9 cellular contexts compared by ENCODE assay signal in the genomic region with DNA sequence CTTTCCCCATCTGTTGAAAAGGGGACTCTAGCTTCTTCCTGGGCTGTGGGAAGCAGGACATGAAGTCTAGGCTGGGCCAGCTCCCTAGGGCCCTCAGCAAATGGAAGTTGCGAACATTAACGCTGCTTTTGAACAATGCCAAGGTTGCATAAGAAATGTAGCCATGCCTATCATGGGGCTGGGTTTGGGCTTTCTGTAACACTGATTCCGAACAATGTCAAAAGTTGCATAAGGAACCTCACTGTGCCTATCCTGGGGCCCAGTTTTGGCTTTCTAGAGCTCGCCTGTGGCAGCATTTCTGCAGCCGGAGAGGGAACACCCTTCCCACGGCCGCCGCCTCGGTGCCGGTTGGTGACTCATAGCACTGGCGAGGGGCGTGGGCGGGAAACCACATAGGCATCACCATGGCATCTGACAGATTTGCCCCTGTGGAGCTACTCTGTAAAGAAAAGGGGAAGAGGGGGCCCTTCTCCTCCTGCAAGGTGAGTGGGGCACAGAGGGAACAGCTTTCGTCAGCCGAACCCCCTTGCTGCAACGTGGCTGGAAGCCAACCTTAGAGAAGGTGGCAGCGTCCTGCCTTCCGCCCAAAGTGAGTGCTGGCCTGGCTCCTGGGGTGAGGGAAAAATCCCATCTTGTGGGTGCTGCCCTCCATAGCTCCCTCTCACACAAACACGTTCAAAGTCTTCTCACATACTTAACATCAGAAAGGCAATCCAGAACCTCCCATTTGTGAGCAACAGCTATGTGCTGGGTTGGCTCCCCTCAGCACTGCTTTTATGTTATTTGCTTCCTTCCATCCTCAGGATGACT.
A peak's percentile ranks its signal among the peaks of the same experiment; 100 is the strongest.
DNase-seq lines count a peak whose midpoint lies in the region; ATAC-seq and TF ChIP-seq lines count a peak whose summit lies in the region.
"Had no signal": no experiment of that assay in that cellular context is flagged by ENCODE, and none has a peak within 500 bp of the region (broad histone marks: within the 10 kb centered on the region; RNA-seq: fewer than 3 reads in every experiment).

No MANE protein-coding gene starts in this region.

- no peak for ATAC-seq in GM18867 (IDR thresholded peaks at IDR 0.05; ENCODE audit: unreplicated experiment)

- TF ChIP-seq CTCF in HEK293 (tag by site-specific recombination; IDR thresholded peaks at IDR 0.05): no peak

- H3K4me3 Mint-ChIP-seq in T-helper 1 cell treated with Interleukin-12 subunit alpha and Interleukin-12 subunit beta and Interleukin-4 antibody, amounts not matched to agents 30 μg/mL and 1 μg/mL, for 36 hours: peak overlapping the region; percentile 57
- H3K4me3 Mint-ChIP-seq in activated naive CD8-positive, alpha-beta T cell: peak overlapping the region; percentile 70
- H3K4me3 Mint-ChIP-seq: nephron had no signal

- H3K27ac ChIP-seq in HEK293 (ENCODE audit: extremely low read depth, low read depth, low read length): no peak overlapping the region

- no peaks in the 10 kb centered on the region; the same call in 1 of the 2 replicates for H3K4me1 ChIP-seq in HEK293 (ENCODE audit: control insufficient read depth, insufficient read depth, low read length)

- H3K36me3 ChIP-seq in HEK293 (ENCODE audit: control insufficient read depth in 2 of 2, insufficient read depth in 1 of 2, low read length in 2 of 2): no peaks in the 10 kb centered on the region

- CTCF ChIA-PET in HEK293 (lab: Yijun Ruan, JAX): interaction anchor here (0.6 to 1.5 kb wide), 2 partner anchors 26 to 508 kb away, joined by 3 read pairs; no protein-coding TSS in a partner anchor

- H3K27me3 Mint-ChIP-seq in T-helper 1 cell treated with Interleukin-12 subunit alpha and Interleukin-12 subunit beta and Interleukin-4 antibody, amounts not matched to agents 30 μg/mL and 1 μg/mL, for 36 hours (ENCODE audit: low read depth): no peaks in the 10 kb centered on the region
- H3K27me3 Mint-ChIP-seq in activated naive CD8-positive, alpha-beta T cell: peaks cover 2% of the 10 kb centered on the region

- no peaks in the 10 kb centered on the region for H3K9me3 ChIP-seq in HEK293 (ENCODE audit: control insufficient read depth, insufficient read depth, low read depth, low read length)

- no peaks in the 10 kb centered on the region for H3K36me3 Mint-ChIP-seq in T-helper 1 cell treated with Interleukin-12 subunit alpha and Interleukin-12 subunit beta and Interleukin-4 antibody, amounts not matched to agents 30 μg/mL and 1 μg/mL, for 36 hours (ENCODE audit: low read depth)
- H3K36me3 Mint-ChIP-seq in activated naive CD8-positive, alpha-beta T cell: no peaks in the 10 kb centered on the region

- no peak overlapping the region for H3K4me3 ChIP-seq in HEK293 (ENCODE audit: low read depth, low read length)

- peak overlapping the region; percentile 79 for H3K27ac Mint-ChIP-seq in T-helper 1 cell treated with Interleukin-12 subunit alpha and Interleukin-12 subunit beta and Interleukin-4 antibody, amounts not matched to agents 30 μg/mL and 1 μg/mL, for 36 hours
- no peak overlapping the region for H3K27ac Mint-ChIP-seq in activated naive CD8-positive, alpha-beta T cell
- H3K27ac Mint-ChIP-seq: nephron had no signal

- no peaks in the 10 kb centered on the region for H3K9me3 Mint-ChIP-seq in T-helper 1 cell treated with Interleukin-12 subunit alpha and Interleukin-12 subunit beta and Interleukin-4 antibody, amounts not matched to agents 30 μg/mL and 1 μg/mL, for 36 hours
- no peaks in the 10 kb centered on the region for H3K9me3 Mint-ChIP-seq in activated naive CD8-positive, alpha-beta T cell (ENCODE audit: low read depth)
- H3K9me3 Mint-ChIP-seq: nephron had no signal

- DNase-seq in medulla oblongata (ENCODE audit: extremely low spot score) (peak; percentile 9), NCI-H1105 treated with DMSO at 0.1 percent for 48 hours (lab: John Stamatoyannopoulos, UW) (no peak), cerebellar cortex (ENCODE audit: low spot score) (no peak)
- peak; percentile 69 to 81 for DNase-seq in stimulated activated CD8-positive, alpha-beta memory T cell treated with anti-CD3 and anti-CD28 coated beads, Interleukin-7, amount 100 ng/mL, for 48 hours (ENCODE audit: extremely low read depth in 1 of 2, low read depth in 1 of 2)

- H3K4me1 Mint-ChIP-seq in T-helper 1 cell treated with Interleukin-12 subunit alpha and Interleukin-12 subunit beta and Interleukin-4 antibody, amounts not matched to agents 30 μg/mL and 1 μg/mL, for 36 hours (ENCODE audit: low read depth): peaks cover 24% of the 10 kb centered on the region
- H3K4me1 Mint-ChIP-seq in activated naive CD8-positive, alpha-beta T cell (ENCODE audit: low read depth): peaks cover 37% of the 10 kb centered on the region

- POLR2A ChIA-PET in HEK293 (lab: Yijun Ruan, JAX): interaction anchor here (0.6 kb wide), 2 partner anchors 132 to 140 kb away, joined by 3 to 5 read pairs; no protein-coding TSS in a partner anchor

TF ChIP-seq in HEK293, 187 proteins besides CTCF, POLR2A, EP300 and RAD21:
- TF ChIP-seq ZNF600 (tag by site-specific recombination; IDR thresholded peaks at IDR 0.05): 0 out of 2 replicates have a peak, but pooled peaks have one; percentile 11
- TF ChIP-seq, protein P1, sequence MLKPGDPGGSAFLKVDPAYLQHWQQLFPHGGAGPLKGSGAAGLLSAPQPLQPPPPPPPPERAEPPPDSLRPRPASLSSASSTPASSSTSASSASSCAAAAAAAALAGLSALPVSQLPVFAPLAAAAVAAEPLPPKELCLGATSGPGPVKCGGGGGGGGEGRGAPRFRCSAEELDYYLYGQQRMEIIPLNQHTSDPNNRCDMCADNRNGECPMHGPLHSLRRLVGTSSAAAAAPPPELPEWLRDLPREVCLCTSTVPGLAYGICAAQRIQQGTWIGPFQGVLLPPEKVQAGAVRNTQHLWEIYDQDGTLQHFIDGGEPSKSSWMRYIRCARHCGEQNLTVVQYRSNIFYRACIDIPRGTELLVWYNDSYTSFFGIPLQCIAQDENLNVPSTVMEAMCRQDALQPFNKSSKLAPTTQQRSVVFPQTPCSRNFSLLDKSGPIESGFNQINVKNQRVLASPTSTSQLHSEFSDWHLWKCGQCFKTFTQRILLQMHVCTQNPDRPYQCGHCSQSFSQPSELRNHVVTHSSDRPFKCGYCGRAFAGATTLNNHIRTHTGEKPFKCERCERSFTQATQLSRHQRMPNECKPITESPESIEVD (tag by site-specific recombination; IDR thresholded peaks at IDR 0.05): no peak
- peak; percentile 37 for TF ChIP-seq KLF1 (tag by site-specific recombination; IDR thresholded peaks at IDR 0.05)
- peak; percentile 47 for TF ChIP-seq ZBTB20 (tag by site-specific recombination; IDR thresholded peaks at IDR 0.05)
- no peak for TF ChIP-seq IKZF3 (tag by site-specific recombination; IDR thresholded peaks at IDR 0.05)
- TF ChIP-seq EGR2 (tag by site-specific recombination; IDR thresholded peaks at IDR 0.05; ENCODE audit: low read depth): peak; percentile 83
- TF ChIP-seq ZFHX2 (tag by site-specific recombination; conservative IDR thresholded peaks at IDR 0.05): peak; percentile 85

Comparison
In these comparisons a context has a peak if more than half of its experiments do, and no peak if none do; other contexts are left out.
1. DNase-seq: peak in medulla oblongata (single experiment) and stimulated activated CD8-positive, alpha-beta memory T cell treated with anti-CD3 and anti-CD28 coated beads, Interleukin-7, amount 100 ng/mL, for 48 hours (2 of 2); none in NCI-H1105 treated with DMSO at 0.1 percent for 48 hours (single experiment) and cerebellar cortex (single experiment).